22 cellular contexts compared by ENCODE assay signal in genomic region chr9:86135374-86135773, GRCh38. TPM values are rescaled to one million over a fixed set of nuclear protein-coding genes. Genes with fewer than 3 reads are reported as not detected.
DNase-seq lines count a peak whose midpoint lies in the region; ATAC-seq, FAIRE-seq and TF ChIP-seq lines count a peak whose summit lies in the region.
"Had no signal": no experiment of that assay in that cellular context is flagged by ENCODE, and none has a peak within 500 bp of the region (broad histone marks: within the 10 kb centered on the region; RNA-seq: fewer than 3 reads in every experiment).

No MANE protein-coding gene starts in this region.

- peak; percentile 37; the same call in 1 of the 2 replicates for ATAC-seq in WTC11
- ATAC-seq in HG02571 (IDR thresholded peaks at IDR 0.05; ENCODE audit: unreplicated experiment), result no peak
- ATAC-seq in HG03095 (IDR thresholded peaks at IDR 0.05; ENCODE audit: unreplicated experiment), result no peak
- ATAC-seq: HCT116; natural killer cell treated with Interleukin-12 subunit alpha and Interleukin-12 subunit beta and Interleukin-15 and Interleukin-18, amount 100 ng/mL, for 72 hours; sciatic nerve; T-helper 17 cell; upper lobe of right lung had no signal

- H3K27ac Mint-ChIP-seq in WTC11, result no peak overlapping the region
- H3K27ac Mint-ChIP-seq: activated naive CD8-positive, alpha-beta T cell treated with anti-CD3 and anti-CD28 coated beads, Interleukin-2, amount 10 ng/mL, durations not matched to agents 7 days and 5 days; mesothelial cell of epicardium; natural killer cell treated with Interleukin-12 subunit alpha and Interleukin-12 subunit beta and Interleukin-15 and Interleukin-18, amount 100 ng/mL, for 72 hours; T-helper 17 cell had no signal

- peak; percentile 74 for FAIRE-seq in keratinocyte (lab: Jason Lieb, UNC)

- H3K4me3 ChIP-seq in HEK293 (ENCODE audit: low read depth, low read length), result no peak overlapping the region
- no peak overlapping the region for H3K4me3 ChIP-seq in keratinocyte (ENCODE audit: control insufficient read depth in 2 of 3, extremely low read depth in 1 of 3, insufficient read depth in 2 of 3, low read depth in 1 of 3, low read length in 3 of 3)
- H3K4me3 ChIP-seq: BLaER1 treated with 17β-estradiol and CSF1 and Interleukin-3, amounts not matched to agents 10 nM and 100 nM; left ventricle myocardium inferior; upper lobe of right lung had no signal

- H3K9me1 ChIP-seq in keratinocyte (ENCODE audit: control insufficient read depth, extremely low read depth, insufficient read depth, low read length), result no peaks in the 10 kb centered on the region

- peaks cover 29% of the 10 kb centered on the region for H3K4me1 Mint-ChIP-seq in WTC11
- H3K4me1 Mint-ChIP-seq: T-helper 17 cell had no signal

- H3K4me2 ChIP-seq in keratinocyte (ENCODE audit: control insufficient read depth, extremely low read depth, insufficient read depth, low read depth, low read length), result no peak overlapping the region
- H3K4me2 ChIP-seq: BLaER1 treated with 17β-estradiol and CSF1 and Interleukin-3, amounts not matched to agents 10 nM and 100 nM had no signal

- dilution Hi-C loops in keratinocyte (cut with MboI; ENCODE audit: extremely low pct_ligation_motif_present, low sequenced_read_pairs), result no loop called here

- H3K79me2 ChIP-seq in keratinocyte (ENCODE audit: control insufficient read depth, insufficient read depth, low read length), result no peaks in the 10 kb centered on the region

- TF ChIP-seq CTCF in HEK293 (tag by site-specific recombination; IDR thresholded peaks at IDR 0.05), result no peak
- TF ChIP-seq CTCF in WTC11 (IDR thresholded peaks at IDR 0.05), result no peak
- no peak for TF ChIP-seq CTCF in keratinocyte (optimal IDR thresholded peaks at IDR 0.05 in 1 of 3, IDR thresholded peaks at IDR 0.05 in 1 of 3, conservative IDR thresholded peaks at IDR 0.05 in 1 of 3; ENCODE audit: extremely low read depth in 1 of 3, insufficient read depth in 2 of 3, low read length in 3 of 3)

- CTCF ChIA-PET in HEK293 (lab: Yijun Ruan, JAX), result no interaction called here
- CTCF ChIA-PET in WTC11 (lab: Charles Lee), result interaction anchor here (1.3 to 2.7 kb wide), 2 partner anchors 35 to 67 kb away, joined by 5 to 9 read pairs; no protein-coding TSS in a partner anchor

- no peaks in the 10 kb centered on the region for H3K27me3 ChIP-seq in keratinocyte (ENCODE audit: control insufficient read depth, extremely low read depth, insufficient read depth, low read length)
- H3K27me3 ChIP-seq: BLaER1 treated with 17β-estradiol and CSF1 and Interleukin-3, amounts not matched to agents 10 nM and 100 nM; upper lobe of right lung had no signal

- H4K20me1 ChIP-seq in keratinocyte (ENCODE audit: control insufficient read depth, extremely low read depth, insufficient read depth, low read length), result no peaks in the 10 kb centered on the region
- H4K20me1 ChIP-seq: BLaER1 treated with 17β-estradiol and CSF1 and Interleukin-3, amounts not matched to agents 10 nM and 100 nM had no signal

- no peak overlapping the region for H3K9ac ChIP-seq in keratinocyte (ENCODE audit: control insufficient read depth, extremely low read depth, insufficient read depth, low read length)
- H3K9ac ChIP-seq: BLaER1 treated with 17β-estradiol and CSF1 and Interleukin-3, amounts not matched to agents 10 nM and 100 nM had no signal

- no peaks in the 10 kb centered on the region for H3K36me3 Mint-ChIP-seq in WTC11
- H3K36me3 Mint-ChIP-seq: activated naive CD8-positive, alpha-beta T cell treated with anti-CD3 and anti-CD28 coated beads, Interleukin-2, amount 10 ng/mL, durations not matched to agents 7 days and 5 days; mesothelial cell of epicardium; natural killer cell treated with Interleukin-12 subunit alpha and Interleukin-12 subunit beta and Interleukin-15 and Interleukin-18, amount 100 ng/mL, for 72 hours had no signal

- DNase-seq in NCI-H187 (lab: John Stamatoyannopoulos, UW) (peak; percentile 4), NCI-H187 treated with DMSO at 0.1 percent for 48 hours (lab: John Stamatoyannopoulos, UW) (no peak), WTC11 (ENCODE audit: low spot score) (no peak), keratinocyte (ENCODE audit: low read depth, low spot score) (no peak)
- no peak for DNase-seq in stimulated activated CD4-positive, alpha-beta T cell treated with anti-CD3 and anti-CD28 coated beads, Interleukin-4, amount 100 ng/mL, for 1 hour
- DNase-seq: activated CD4-positive, alpha-beta T cell treated with anti-CD3 and anti-CD28 coated beads, Interleukin-2, amount 50 U/mL, for 1 hour; activated effector memory CD4-positive, alpha-beta T cell treated with Interleukin-2 at 50 U/mL for 16 hours; activated naive CD8-positive, alpha-beta T cell treated with anti-CD3 and anti-CD28 coated beads, Interleukin-2, amount 10 ng/mL, durations not matched to agents 7 days and 5 days; Calu3; cerebellar nuclear complex; foreskin fibroblast; left ventricle myocardium inferior; T-helper 17 cell; upper lobe of right lung had no signal

- no peaks in the 10 kb centered on the region for H3K4me1 ChIP-seq in HEK293 (ENCODE audit: control insufficient read depth, insufficient read depth, low read length)
- no peaks in the 10 kb centered on the region for H3K4me1 ChIP-seq in keratinocyte (ENCODE audit: control insufficient read depth, extremely low read depth, insufficient read depth, low read length)
- H3K4me1 ChIP-seq: BLaER1 treated with 17β-estradiol and CSF1 and Interleukin-3, amounts not matched to agents 10 nM and 100 nM; left ventricle myocardium inferior; upper lobe of right lung had no signal

- POLR2A ChIA-PET in HEK293 (lab: Yijun Ruan, JAX), result no interaction called here
- POLR2A ChIA-PET in WTC11 (lab: Charles Lee), result no interaction called here

- H3K4me3 Mint-ChIP-seq in WTC11, result no peak overlapping the region
- H3K4me3 Mint-ChIP-seq: activated naive CD8-positive, alpha-beta T cell treated with anti-CD3 and anti-CD28 coated beads, Interleukin-2, amount 10 ng/mL, durations not matched to agents 7 days and 5 days; mesothelial cell of epicardium; natural killer cell treated with Interleukin-12 subunit alpha and Interleukin-12 subunit beta and Interleukin-15 and Interleukin-18, amount 100 ng/mL, for 72 hours; T-helper 17 cell had no signal

- no peaks in the 10 kb centered on the region for H3K9me3 ChIP-seq in HEK293 (ENCODE audit: control insufficient read depth, insufficient read depth, low read depth, low read length)
- no peaks in the 10 kb centered on the region for H3K9me3 ChIP-seq in keratinocyte (ENCODE audit: control insufficient read depth, low read depth, low read length)
- H3K9me3 ChIP-seq: left ventricle myocardium inferior, upper lobe of right lung had no signal

- peaks cover under 1% of the 10 kb centered on the region; the same call in 1 of the 2 replicates for H3K9me3 Mint-ChIP-seq in WTC11
- H3K9me3 Mint-ChIP-seq: mesothelial cell of epicardium had no signal

- H2AFZ ChIP-seq in keratinocyte (ENCODE audit: control insufficient read depth, low read length), result no peak overlapping the region

- no peaks in the 10 kb centered on the region for H3K36me3 ChIP-seq in HEK293 (ENCODE audit: control insufficient read depth in 2 of 2, insufficient read depth in 1 of 2, low read length in 2 of 2)
- H3K36me3 ChIP-seq in keratinocyte (ENCODE audit: control insufficient read depth in 2 of 2, extremely low read depth in 1 of 2, insufficient read depth in 2 of 2, low read length in 2 of 2), result no peaks in the 10 kb centered on the region
- H3K36me3 ChIP-seq: BLaER1 treated with 17β-estradiol and CSF1 and Interleukin-3, amounts not matched to agents 10 nM and 100 nM; left ventricle myocardium inferior; upper lobe of right lung had no signal

- H3K27me3 Mint-ChIP-seq in WTC11 (ENCODE audit: low read depth), result no peaks in the 10 kb centered on the region; the same call in 1 of the 2 replicates
- H3K27me3 Mint-ChIP-seq: activated naive CD8-positive, alpha-beta T cell treated with anti-CD3 and anti-CD28 coated beads, Interleukin-2, amount 10 ng/mL, durations not matched to agents 7 days and 5 days had no signal

- H3K27ac ChIP-seq in HEK293 (ENCODE audit: extremely low read depth, low read depth, low read length), result no peak overlapping the region
- H3K27ac ChIP-seq in keratinocyte (ENCODE audit: control insufficient read depth, insufficient read depth, low read length), result no peak overlapping the region
- H3K27ac ChIP-seq: BLaER1 treated with 17β-estradiol and CSF1 and Interleukin-3, amounts not matched to agents 10 nM and 100 nM; left ventricle myocardium inferior; upper lobe of right lung had no signal

TF ChIP-seq in WTC11, 78 proteins besides CTCF, POLR2A, EP300 and RAD21 (continues in another document):
- TF ChIP-seq, protein P1, sequence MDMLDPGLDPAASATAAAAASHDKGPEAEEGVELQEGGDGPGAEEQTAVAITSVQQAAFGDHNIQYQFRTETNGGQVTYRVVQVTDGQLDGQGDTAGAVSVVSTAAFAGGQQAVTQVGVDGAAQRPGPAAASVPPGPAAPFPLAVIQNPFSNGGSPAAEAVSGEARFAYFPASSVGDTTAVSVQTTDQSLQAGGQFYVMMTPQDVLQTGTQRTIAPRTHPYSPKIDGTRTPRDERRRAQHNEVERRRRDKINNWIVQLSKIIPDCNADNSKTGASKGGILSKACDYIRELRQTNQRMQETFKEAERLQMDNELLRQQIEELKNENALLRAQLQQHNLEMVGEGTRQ (CRISPR knock-in tag; IDR thresholded peaks at IDR 0.05), result peak; percentile 67
- TF ChIP-seq ZNF416 (CRISPR knock-in tag; IDR thresholded peaks at IDR 0.05) (no peak), FOXP4 (CRISPR knock-in tag; IDR thresholded peaks at IDR 0.05) (no peak)

RNA-seq across cellular contexts. Expression of gene GOLM1, which starts 36.0 kb away (rescaled TPM):
- total RNA-seq in WTC11 (2021), result 75.1 to 81.8 TPM (median 77.3 TPM) in 3 replicates
- 12.9 to 19.9 TPM (median 17.3 TPM) in 3 replicates for polyA plus RNA-seq in keratinocyte
- polyA plus RNA-seq in keratinocyte (2011; ENCODE audit: low read depth), result 27.1 TPM
- 13.2 and 14.0 TPM in 2 replicates for polyA plus RNA-seq in keratinocyte (2011; cell fraction: cytosol; rRNA removed)
- polyA plus RNA-seq in keratinocyte (2011; cell fraction: nucleus; rRNA removed), result 21.0 and 25.9 TPM in 2 replicates
- polyA plus RNA-seq in keratinocyte (2012; ENCODE audit: low replicate concordance), result 16.0 and 18.6 TPM in 2 replicates
- polyA minus RNA-seq in keratinocyte, result 4.6 to 15.3 TPM (median 6.6 TPM) in 3 replicates
- 13.8 TPM for polyA minus RNA-seq in keratinocyte (2011; cell fraction: cytosol; rRNA and poly(A)+ RNA removed)
- polyA minus RNA-seq in keratinocyte (2011; cell fraction: nucleus; rRNA and poly(A)+ RNA removed), result 10.2 and 14.4 TPM in 2 replicates

Comparison
In these comparisons a context has a peak if more than half of its experiments do, and no peak if none do; other contexts are left out.
1. DNase-seq: peak in NCI-H187 (2 of 2); none in NCI-H187 treated with DMSO at 0.1 percent for 48 hours (single experiment), WTC11 (single experiment), keratinocyte (single experiment) and stimulated activated CD4-positive, alpha-beta T cell treated with anti-CD3 and anti-CD28 coated beads, Interleukin-4, amount 100 ng/mL, for 1 hour (single experiment).